15 cellular contexts compared by ENCODE assay signal in genomic region chr1:111622166-111622565, GRCh38. TPM values are rescaled to one million over a fixed set of nuclear protein-coding genes. Genes with fewer than 3 reads are reported as not detected.
DNase-seq lines count a peak whose midpoint lies in the region; ATAC-seq and TF ChIP-seq lines count a peak whose summit lies in the region.
"Had no signal": no experiment of that assay in that cellular context is flagged by ENCODE, and none has a peak within 500 bp of the region (broad histone marks: within the 10 kb centered on the region; RNA-seq: fewer than 3 reads in every experiment).

No MANE protein-coding gene starts in this region.

- H3K27ac ChIP-seq in SK-N-SH (ENCODE audit: low read depth in 2 of 2, low read length in 1 of 2) (no peak overlapping the region), OCI-LY1 (ENCODE audit: low read depth, low read length, poor library complexity, severe bottlenecking) (peak overlapping the region; percentile 74), esophagus squamous epithelium (peak overlapping the region in 3 of 4 donors; percentile 94 to 99 (median 99)), skeletal muscle tissue (ENCODE audit: low read depth, low read length) (no peak overlapping the region)
- H3K27ac ChIP-seq: 22Rv1, SJCRH30 had no signal

- TF ChIP-seq CTCF in SK-N-SH (IDR thresholded peaks at IDR 0.05) (no peak), OCI-LY1 (IDR thresholded peaks at IDR 0.05; ENCODE audit: low read length) (no peak), esophagus squamous epithelium (IDR thresholded peaks at IDR 0.05) (no peak)

- no peak overlapping the region for H3K9ac ChIP-seq in SK-N-SH
- H3K9ac ChIP-seq in OCI-LY1 (ENCODE audit: low read length), result no peak overlapping the region; the same call in 1 of the 2 replicates
- peak overlapping the region in 2 of 3 donors; percentile 3 to 16 for H3K9ac ChIP-seq in skeletal muscle tissue (ENCODE audit: low read depth in 1 of 3, low read length in 3 of 3)

- intact Hi-C loops in esophagus squamous epithelium (cut with DNase I), result no loop called here

- ATAC-seq in SK-N-SH treated with all-trans-retinoic acid at 6 μM for 48 hours, result no peak
- no peak for ATAC-seq in GM21723 (IDR thresholded peaks at IDR 0.05; ENCODE audit: unreplicated experiment)
- no peak for ATAC-seq in HG02623 (IDR thresholded peaks at IDR 0.05; ENCODE audit: unreplicated experiment)
- no peak for ATAC-seq in HG03442 (IDR thresholded peaks at IDR 0.05; ENCODE audit: unreplicated experiment)

- peaks cover 7 to 13% of the 10 kb centered on the region in 2 experiments; a peak in 3 of 4 replicates for H3K4me1 ChIP-seq in SK-N-SH (ENCODE audit: control insufficient read depth in 1 of 2, insufficient read depth in 2 of 2, low read depth in 1 of 2, low read length in 1 of 2)
- H3K4me1 ChIP-seq in OCI-LY1 (ENCODE audit: insufficient read depth, low read length, severe bottlenecking), result peaks cover 68% of the 10 kb centered on the region
- peaks cover 0 to 77% (median 27%) of the 10 kb centered on the region in 3 donors for H3K4me1 ChIP-seq in esophagus squamous epithelium
- peaks cover 11 to 31% (median 28%) of the 10 kb centered on the region in 3 donors for H3K4me1 ChIP-seq in skeletal muscle tissue (ENCODE audit: control insufficient read depth in 3 of 3, insufficient read depth in 3 of 3, low read length in 3 of 3)

- H3K27me3 ChIP-seq in SK-N-SH (ENCODE audit: insufficient read depth), result no peaks in the 10 kb centered on the region
- H3K27me3 ChIP-seq in OCI-LY1 (ENCODE audit: insufficient read depth, low read length), result no peaks in the 10 kb centered on the region
- no peaks in the 10 kb centered on the region for H3K27me3 ChIP-seq in esophagus squamous epithelium
- no peaks in the 10 kb centered on the region for H3K27me3 ChIP-seq in skeletal muscle tissue (ENCODE audit: control insufficient read depth in 3 of 3, insufficient read depth in 3 of 3, low read length in 3 of 3)
- H3K27me3 ChIP-seq: SJCRH30 had no signal

- TF ChIP-seq RAD21 in SK-N-SH (IDR thresholded peaks at IDR 0.05; ENCODE audit: low read length), result no peak

- H3K9me2 ChIP-seq in SK-N-SH (no peaks in the 10 kb centered on the region), OCI-LY1 (ENCODE audit: low read depth, low read length) (no peaks in the 10 kb centered on the region)

- CTCF ChIA-PET in SK-N-SH (lab: Yijun Ruan, JAX), result interaction anchor here (0.7 to 1.0 kb wide), 2 partner anchors 147 to 148 kb away, joined by 4 read pairs; no protein-coding TSS in a partner anchor

- H3K4me3 ChIP-seq in SK-N-SH (ENCODE audit: low read depth in 2 of 2, low read length in 1 of 2) (0 out of 4 replicates have a peak overlapping the region, but pooled peaks of 1 of the 2 experiments have one; percentile 1), OCI-LY1 (ENCODE audit: low read depth, low read length, poor library complexity, severe bottlenecking) (peak overlapping the region; percentile 79), esophagus squamous epithelium (peak overlapping the region in 3 of 4 donors; percentile 83 to 97 (median 92)), skeletal muscle tissue (ENCODE audit: low read length in 3 of 3) (peak overlapping the region in 1 of 3 donors; percentile 10)
- H3K4me3 ChIP-seq: SJCRH30, smooth muscle cell had no signal

- H3K4me2 ChIP-seq in SK-N-SH, result peak overlapping the region; percentile 30; the same call in 1 of the 2 replicates
- peak overlapping the region; percentile 100 for H3K4me2 ChIP-seq in OCI-LY1 (ENCODE audit: low read length)

- H2AFZ ChIP-seq in SK-N-SH (ENCODE audit: low read depth) (no peak overlapping the region), OCI-LY1 (ENCODE audit: low read length) (no peak overlapping the region)

- no peaks in the 10 kb centered on the region for H3K36me3 ChIP-seq in SK-N-SH (replicated peaks in 1 of 2; ENCODE audit: control insufficient read depth in 1 of 2, insufficient read depth in 2 of 2, low read length in 1 of 2)
- no peaks in the 10 kb centered on the region for H3K36me3 ChIP-seq in OCI-LY1 (ENCODE audit: insufficient read depth, low read length)
- H3K36me3 ChIP-seq in esophagus squamous epithelium, result no peaks in the 10 kb centered on the region
- H3K36me3 ChIP-seq in skeletal muscle tissue (ENCODE audit: control insufficient read depth in 3 of 3, insufficient read depth in 3 of 3, low read length in 3 of 3), result no peaks in the 10 kb centered on the region
- H3K36me3 ChIP-seq: SJCRH30 had no signal

- H3K9me3 ChIP-seq in SK-N-SH, result no peaks in the 10 kb centered on the region
- no peaks in the 10 kb centered on the region for H3K9me3 ChIP-seq in OCI-LY1 (ENCODE audit: low read length)
- no peaks in the 10 kb centered on the region for H3K9me3 ChIP-seq in esophagus squamous epithelium
- H3K9me3 ChIP-seq in skeletal muscle tissue (ENCODE audit: control insufficient read depth in 3 of 3, low read length in 3 of 3), result no peaks in the 10 kb centered on the region
- H3K9me3 ChIP-seq: SJCRH30 had no signal

- peaks cover 6% of the 10 kb centered on the region for H3F3A ChIP-seq in SK-N-SH (replicated peaks; ENCODE audit: insufficient read depth)
- H3F3A ChIP-seq in OCI-LY1 (ENCODE audit: insufficient read depth, low read length), result 0 out of 2 replicates have a peak, but pooled peaks cover 3% of the 10 kb centered on the region

- POLR2A ChIA-PET in SK-N-SH (lab: Yijun Ruan, JAX), result no interaction called here

- no peak for TF ChIP-seq EP300 in SK-N-SH (IDR thresholded peaks at IDR 0.05; ENCODE audit: borderline replicate concordance in 1 of 2, low read depth in 1 of 2, low read length in 1 of 2)

- H4K20me1 ChIP-seq in SK-N-SH (ENCODE audit: insufficient read depth) (peaks cover 41% of the 10 kb centered on the region), OCI-LY1 (ENCODE audit: insufficient read depth, low read length) (no peaks in the 10 kb centered on the region)

- no peak for TF ChIP-seq POLR2A in esophagus squamous epithelium (IDR thresholded peaks at IDR 0.05)

- DNase-seq in SK-N-SH (no peak), esophagus squamous epithelium (lab: John Stamatoyannopoulos, UW) (no peak)
- DNase-seq: EL, foreskin melanocyte, MM.1S, NCI-H446 treated with DMSO at 0.1 percent for 48 hours, SJCRH30 had no signal

- H3K79me2 ChIP-seq in SK-N-SH (ENCODE audit: insufficient read depth) (peaks cover 75% of the 10 kb centered on the region), OCI-LY1 (ENCODE audit: insufficient read depth, low read length) (peaks cover 66% of the 10 kb centered on the region)

TF ChIP-seq in SK-N-SH, 30 proteins besides CTCF, POLR2A, EP300 and RAD21:
- no peak for TF ChIP-seq JUND (IDR thresholded peaks at IDR 0.05)
- TF ChIP-seq FOXM1 (IDR thresholded peaks at IDR 0.05; ENCODE audit: low read depth), result no peak
- no peak for TF ChIP-seq NFIC (IDR thresholded peaks at IDR 0.05; ENCODE audit: borderline replicate concordance)
- no peak for TF ChIP-seq ZBTB33 (IDR thresholded peaks at IDR 0.05; ENCODE audit: borderline replicate concordance, low read depth)
- TF ChIP-seq RFX5 (IDR thresholded peaks at IDR 0.05; ENCODE audit: low read length), result no peak
- TF ChIP-seq NRF1 (IDR thresholded peaks at IDR 0.05; ENCODE audit: low read depth, low read length), result no peak
- TF ChIP-seq POLR2AphosphoS5 (IDR thresholded peaks at IDR 0.05; ENCODE audit: low read depth, low read length), result no peak
- TF ChIP-seq MEF2A (IDR thresholded peaks at IDR 0.05; ENCODE audit: borderline replicate concordance, low read depth), result no peak

TF ChIP-seq in SK-N-SH treated with all-trans-retinoic acid at 6 μM for 48 hours, 23 proteins besides CTCF, POLR2A, EP300 and RAD21 (continues in another document):
- TF ChIP-seq OSR1 (CRISPR knock-in tag; IDR thresholded peaks at IDR 0.05) (no peak), RARB (CRISPR knock-in tag; IDR thresholded peaks at IDR 0.05) (no peak), ARNTL (CRISPR knock-in tag; IDR thresholded peaks at IDR 0.05; ENCODE audit: borderline replicate concordance, low read depth) (no peak), CSRNP3 (CRISPR knock-in tag; IDR thresholded peaks at IDR 0.05) (no peak), ZFP30 (CRISPR knock-in tag; IDR thresholded peaks at IDR 0.05) (no peak), TCF4 (CRISPR knock-in tag; IDR thresholded peaks at IDR 0.05; ENCODE audit: borderline replicate concordance) (no peak), CSDC2 (CRISPR knock-in tag; IDR thresholded peaks at IDR 0.05) (no peak), ZNF565 (CRISPR knock-in tag; conservative IDR thresholded peaks at IDR 0.05; ENCODE audit: low read depth) (no peak), SNAI2 (CRISPR knock-in tag; IDR thresholded peaks at IDR 0.05) (no peak), PATZ1 (CRISPR knock-in tag; IDR thresholded peaks at IDR 0.05; ENCODE audit: borderline replicate concordance) (no peak), ZNF8 (CRISPR knock-in tag; IDR thresholded peaks at IDR 0.05) (no peak)

RNA-seq across cellular contexts. Expression of gene RAP1A, which starts 2.6 kb away (rescaled TPM):
- 17.7 and 19.8 TPM in 2 replicates for polyA plus RNA-seq in SK-N-SH (2012; rRNA removed)
- polyA plus RNA-seq in SK-N-SH (2012; cell fraction: cytosol; rRNA removed), result 33.1 and 48.0 TPM in 2 replicates
- polyA plus RNA-seq in SK-N-SH (2012; cell fraction: nucleus; rRNA removed), result 3.8 and 6.7 TPM in 2 replicates
- total RNA-seq in esophagus squamous epithelium (100 to 1,000 TPM in 1 of 4 donors, 10 to 100 TPM in 3; 24.3 to 111 (median 43.3) TPM), skeletal muscle tissue (16.7 TPM)

Comparison
In these comparisons a context has a peak if more than half of its experiments do, and no peak if none do; other contexts are left out.
1. H3K27ac ChIP-seq: peak in OCI-LY1 (single experiment) and esophagus squamous epithelium (3 of 4); none in SK-N-SH (0 of 2) and skeletal muscle tissue (single experiment).
2. H3K9ac ChIP-seq: peak in skeletal muscle tissue (2 of 3); none in SK-N-SH (single experiment) and OCI-LY1 (single experiment).